Comparison of ENCODE assay signal across 18 cellular contexts in genomic region chr16:15034266-15035162, GRCh38. TPM values are rescaled to one million over a fixed set of nuclear protein-coding genes. Genes with fewer than 3 reads are reported as not detected.
DNase-seq lines count a peak whose midpoint lies in the region; ATAC-seq and TF ChIP-seq lines count a peak whose summit lies in the region.
"Had no signal": no experiment of that assay in that cellular context is flagged by ENCODE, and none has a peak within 500 bp of the region (broad histone marks: within the 10 kb centered on the region; RNA-seq: fewer than 3 reads in every experiment).

No MANE protein-coding gene starts in this region.

- no peaks in the 10 kb centered on the region for H3K27me3 ChIP-seq in RWPE2 (ENCODE audit: insufficient read depth, poor library complexity, severe bottlenecking)
- H3K27me3 ChIP-seq in suprapubic skin, result no peaks in the 10 kb centered on the region
- no peaks in the 10 kb centered on the region for H3K27me3 ChIP-seq in WERI-Rb-1 (ENCODE audit: insufficient read depth, low read depth, severe bottlenecking)
- H3K27me3 ChIP-seq in GM23338 (ENCODE audit: insufficient read depth), result no peaks in the 10 kb centered on the region

- H3K4me3 Mint-ChIP-seq in GM23338, result no peak overlapping the region
- H3K4me3 Mint-ChIP-seq: activated naive CD4-positive, alpha-beta T cell treated with anti-CD3 and anti-CD28 coated beads, Interleukin-2, amount 10 ng/mL, durations not matched to agents 7 days and 5 days; CD8-positive, alpha-beta T cell; IgD-negative memory B cell had no signal

- TF ChIP-seq POLR2A in suprapubic skin (IDR thresholded peaks at IDR 0.05), result no peak

- H3K9me3 ChIP-seq in RWPE2 (ENCODE audit: severe bottlenecking) (no peaks in the 10 kb centered on the region), mesodermal cell (ENCODE audit: control insufficient read depth, low read length) (no peaks in the 10 kb centered on the region), suprapubic skin (no peaks in the 10 kb centered on the region), WERI-Rb-1 (ENCODE audit: severe bottlenecking) (no peaks in the 10 kb centered on the region)
- H3K9me3 ChIP-seq: SK-N-SH had no signal

- peaks cover 6% of the 10 kb centered on the region for H4K20me1 ChIP-seq in GM23338 (replicated peaks; ENCODE audit: insufficient read depth)

- H3K79me2 ChIP-seq in GM23338 (replicated peaks; ENCODE audit: insufficient read depth), result no peaks in the 10 kb centered on the region

- H3K4me2 ChIP-seq in GM23338, result no peak overlapping the region
- H3K4me2 ChIP-seq: SK-N-SH had no signal

- H3K27me3 Mint-ChIP-seq in GM23338 (ENCODE audit: insufficient read depth, low read depth, poor library complexity), result no peaks in the 10 kb centered on the region
- H3K27me3 Mint-ChIP-seq: activated naive CD4-positive, alpha-beta T cell treated with anti-CD3 and anti-CD28 coated beads, Interleukin-2, amount 10 ng/mL, durations not matched to agents 7 days and 5 days; IgD-negative memory B cell had no signal

- peaks cover 74% of the 10 kb centered on the region for H3K36me3 Mint-ChIP-seq in GM23338 (ENCODE audit: low read depth)
- H3K36me3 Mint-ChIP-seq: IgD-negative memory B cell had no signal

- H3K36me3 ChIP-seq in RWPE2 (ENCODE audit: low read depth), result peaks cover 88% of the 10 kb centered on the region
- H3K36me3 ChIP-seq in mesodermal cell (ENCODE audit: control insufficient read depth, insufficient read depth, low read length), result peaks cover 92% of the 10 kb centered on the region
- H3K36me3 ChIP-seq in suprapubic skin, result peaks cover 97% of the 10 kb centered on the region
- H3K36me3 ChIP-seq in WERI-Rb-1, result peaks cover 70% of the 10 kb centered on the region
- H3K36me3 ChIP-seq in GM23338 (ENCODE audit: insufficient read depth), result peaks cover 28% of the 10 kb centered on the region

- no peaks in the 10 kb centered on the region for H3K4me1 Mint-ChIP-seq in GM23338
- H3K4me1 Mint-ChIP-seq: IgD-negative memory B cell had no signal

- WGBS in mesodermal cell (ENCODE audit: insufficient coverage in 2 of 2), 2 experiments, result 93 to 94% methylated on average over 19 to 23 of the region's 23 CpGs
- WGBS in suprapubic skin, result 65% methylated on average over 21 of the region's 23 CpGs

- H3K27ac Mint-ChIP-seq in GM23338, result no peak overlapping the region
- H3K27ac Mint-ChIP-seq: CD8-positive, alpha-beta T cell had no signal

- no peak overlapping the region for H3K27ac ChIP-seq in RWPE2 (ENCODE audit: poor library complexity, severe bottlenecking)
- peak overlapping the region; percentile 33 for H3K27ac ChIP-seq in mesodermal cell (ENCODE audit: low read depth, low read length, severe bottlenecking)
- H3K27ac ChIP-seq in suprapubic skin, result peak overlapping the region; percentile 20
- no peak overlapping the region for H3K27ac ChIP-seq in WERI-Rb-1
- no peak overlapping the region for H3K27ac ChIP-seq in GM23338 (ENCODE audit: low read depth)
- H3K27ac ChIP-seq: VCaP had no signal

- peaks cover 4% of the 10 kb centered on the region; the same call in 1 of the 2 replicates for H3F3A ChIP-seq in GM23338 (replicated peaks; ENCODE audit: low read depth)

- peak; percentile 32 for DNase-seq in RWPE2 (ENCODE audit: low spot score)
- DNase-seq in Right ventricle myocardium inferior (ENCODE audit: missing footprints), result no peak
- DNase-seq in suprapubic skin (ENCODE audit: low spot score in 2 of 2), result peak in 1 of 2 donors; percentile 75
- DNase-seq in RPMI8226, result no peak
- no peak for DNase-seq in WERI-Rb-1
- no peak for DNase-seq in GM23338 (ENCODE audit: low spot score)
- DNase-seq: activated naive CD4-positive, alpha-beta T cell treated with anti-CD3 and anti-CD28 coated beads, Interleukin-2, amount 10 ng/mL, durations not matched to agents 7 days and 5 days; caudate nucleus; CD8-positive, alpha-beta T cell; hypothalamus; mesendoderm; NCI-H1092; SK-N-SH; stimulated activated CD4-positive, alpha-beta T cell treated with anti-CD3 and anti-CD28 coated beads, Interleukin-2, amount 100 ng/mL, for 48 hours had no signal

- H3K9me2 ChIP-seq in GM23338 (ENCODE audit: insufficient read depth), result no peaks in the 10 kb centered on the region
- H3K9me2 ChIP-seq: SK-N-SH had no signal

- H3K4me3 ChIP-seq in RWPE2 (ENCODE audit: severe bottlenecking), result no peak overlapping the region
- H3K4me3 ChIP-seq in mesodermal cell (ENCODE audit: extremely low read depth, insufficient read depth, low read length, poor library complexity, severe bottlenecking), result no peak overlapping the region
- H3K4me3 ChIP-seq in suprapubic skin, result no peak overlapping the region
- no peak overlapping the region for H3K4me3 ChIP-seq in WERI-Rb-1 (ENCODE audit: low read depth, low read length)
- H3K4me3 ChIP-seq in GM23338, result no peak overlapping the region

- H3K9me3 Mint-ChIP-seq in GM23338, result no peaks in the 10 kb centered on the region
- H3K9me3 Mint-ChIP-seq: activated naive CD4-positive, alpha-beta T cell treated with anti-CD3 and anti-CD28 coated beads, Interleukin-2, amount 10 ng/mL, durations not matched to agents 7 days and 5 days; CD8-positive, alpha-beta T cell; IgD-negative memory B cell had no signal

- ATAC-seq in RWPE2 (ENCODE audit: low read depth) (no peak), Right ventricle myocardium inferior (peak; percentile 40), GM23338 (no peak; the same call in 1 of the 3 replicates), HG03520 (IDR thresholded peaks at IDR 0.05; ENCODE audit: unreplicated experiment) (no peak)
- ATAC-seq: CD8-positive, alpha-beta T cell had no signal

- intact Hi-C loops in Right ventricle myocardium inferior (cut with DNase I), result no loop called here

- no peak for TF ChIP-seq EP300 in suprapubic skin (IDR thresholded peaks at IDR 0.05)

- TF ChIP-seq CTCF in RWPE2 (IDR thresholded peaks at IDR 0.05; ENCODE audit: poor library complexity, severe bottlenecking) (no peak), suprapubic skin (IDR thresholded peaks at IDR 0.05) (peak in 1 of 2 donors; percentile 30), WERI-Rb-1 (IDR thresholded peaks at IDR 0.05; ENCODE audit: low read depth, low read length) (no peak), GM23338 (conservative IDR thresholded peaks at IDR 0.05; ENCODE audit: low read depth in 2 of 2) (peak in 1 of 2 experiments; percentile 38; a peak in 2 of 4 replicates)

- H2AFZ ChIP-seq in GM23338, result no peak overlapping the region

- H3K4me1 ChIP-seq in RWPE2 (ENCODE audit: insufficient read depth, poor library complexity, severe bottlenecking), result no peaks in the 10 kb centered on the region
- H3K4me1 ChIP-seq in mesodermal cell (ENCODE audit: control insufficient read depth, insufficient read depth, low read length, poor library complexity, severe bottlenecking), result peaks cover 14% of the 10 kb centered on the region
- peaks cover 17% of the 10 kb centered on the region for H3K4me1 ChIP-seq in suprapubic skin
- no peaks in the 10 kb centered on the region for H3K4me1 ChIP-seq in GM23338 (ENCODE audit: insufficient read depth)

TF ChIP-seq in GM23338, 12 proteins besides CTCF, POLR2A, EP300 and RAD21 (continues in another document):
- TF ChIP-seq CREB1 (CRISPR knock-in tag; IDR thresholded peaks at IDR 0.05; ENCODE audit: low read depth) (no peak), ZNF331 (CRISPR knock-in tag; IDR thresholded peaks at IDR 0.05; ENCODE audit: low read depth) (no peak), STAT1 (IDR thresholded peaks at IDR 0.05; ENCODE audit: unreplicated experiment) (no peak), JUNB (IDR thresholded peaks at IDR 0.05; ENCODE audit: unreplicated experiment) (no peak), POLR2AphosphoS5 (IDR thresholded peaks at IDR 0.05; ENCODE audit: low read depth) (no peak), EZH2 (IDR thresholded peaks at IDR 0.05; ENCODE audit: low read depth, unreplicated experiment) (no peak)

RNA-seq across cellular contexts. Expression of gene NTAN1, which starts 21.4 kb away (rescaled TPM):
- total RNA-seq in Right ventricle myocardium inferior, result 26.0 TPM
- 108 TPM for polyA plus RNA-seq in mesodermal cell (2013, experiment 1 of 2)
- 100 TPM for polyA plus RNA-seq in mesodermal cell (2013, experiment 2 of 2)
- 10 to 100 TPM; 41.0 to 59.1 (median 50.1) TPM for total RNA-seq in suprapubic skin
- 31.4 and 39.4 TPM in 2 replicates for total RNA-seq in GM23338 (2014; rRNA removed; shearing (Covaris generic))
- 51.0 and 53.4 TPM in 2 replicates for polyA plus RNA-seq in GM23338 (2016; fragmentation: Nextera tagmentation; extraction: Ambion mirVana)

RNA-seq across cellular contexts. Expression of gene RRN3, which starts 59.6 kb away (rescaled TPM):
- total RNA-seq in Right ventricle myocardium inferior (21.5 TPM), suprapubic skin (10 to 100 TPM; 20.0 to 30.1 (median 23.5) TPM)
- 15.7 TPM for polyA plus RNA-seq in mesodermal cell (2013, experiment 1 of 2)
- polyA plus RNA-seq in mesodermal cell (2013, experiment 2 of 2), result 15.5 TPM
- 38.6 and 41.5 TPM in 2 replicates for total RNA-seq in GM23338 (2014; rRNA removed; shearing (Covaris generic))
- polyA plus RNA-seq in GM23338 (2016; fragmentation: Nextera tagmentation; extraction: Ambion mirVana), result 13.8 and 15.4 TPM in 2 replicates

RNA-seq across cellular contexts. Expression of gene PDXDC1, which starts 59.7 kb away (rescaled TPM):
- total RNA-seq in Right ventricle myocardium inferior (79.0 TPM), suprapubic skin (10 to 100 TPM; 37.8 to 81.0 (median 62.4) TPM)
- polyA plus RNA-seq in mesodermal cell (2013, experiment 1 of 2), result 60.9 TPM
- polyA plus RNA-seq in mesodermal cell (2013, experiment 2 of 2), result 66.5 TPM
- total RNA-seq in GM23338 (2014; rRNA removed; shearing (Covaris generic)), result 86.1 and 91.6 TPM in 2 replicates
- 39.0 and 40.0 TPM in 2 replicates for polyA plus RNA-seq in GM23338 (2016; fragmentation: Nextera tagmentation; extraction: Ambion mirVana)

Comparison
In these comparisons a context has a peak if more than half of its experiments do, and no peak if none do; other contexts are left out.
1. H3K27ac ChIP-seq: peak in mesodermal cell (single experiment) and suprapubic skin (single experiment); none in RWPE2 (single experiment), WERI-Rb-1 (single experiment) and GM23338 (single experiment).